9 cellular contexts compared by ENCODE assay signal in genomic region chr1:110588991-110589390, GRCh38. TPM values are rescaled to one million over a fixed set of nuclear protein-coding genes. Genes with fewer than 3 reads are reported as not detected.
"Had no signal": no experiment of that assay in that cellular context is flagged by ENCODE, and none has a peak within 500 bp of the region (broad histone marks: within the 10 kb centered on the region; RNA-seq: fewer than 3 reads in every experiment).

No MANE protein-coding gene starts in this region.

- H3K4me1 ChIP-seq: HAP-1 had no signal

- H3K27ac ChIP-seq: GM23248 had no signal

- ATAC-seq: HCT116 had no signal

- H3K4me3 ChIP-seq: GM23248, HAP-1 had no signal

- H3K36me3 ChIP-seq: HAP-1 had no signal

- H3K9me3 ChIP-seq: HAP-1 had no signal

- DNase-seq: GM23248, GOT3, H7, HFFc6, KBM-7 had no signal

RNA-seq across cellular contexts. Expression of gene KCNA2, which starts 17.2 kb away (rescaled TPM):
- total RNA-seq: GM23248, HFFc6, HT-29 had no signal
- polyA plus RNA-seq: GM23248, IgD-negative memory B cell had no signal
